8 cellular contexts compared by ENCODE assay signal in genomic region chr21:37971390-37971789, GRCh38. TPM values are rescaled to one million over a fixed set of nuclear protein-coding genes. Genes with fewer than 3 reads are reported as not detected.
"Had no signal": no experiment of that assay in that cellular context is flagged by ENCODE, and none has a peak within 500 bp of the region (broad histone marks: within the 10 kb centered on the region; RNA-seq: fewer than 3 reads in every experiment).

No MANE protein-coding gene starts in this region.

- FAIRE-seq: H1, H54, HTR-8/SVneo had no signal

- H2AFZ ChIP-seq: GM23338 had no signal

- ATAC-seq: GM23338 had no signal

- DNase-seq: H9, HCEC 1CT, KBM-7 had no signal

- H3K4me3 Mint-ChIP-seq: GM23338, H9 had no signal

- H3K9me3 Mint-ChIP-seq: GM23338, H9 had no signal

- H3K4me3 ChIP-seq: GM23338 had no signal

- H3K27ac Mint-ChIP-seq: GM23338, H9 had no signal

- H3K4me2 ChIP-seq: GM23338 had no signal

RNA-seq across cellular contexts. Expression of gene KCNJ6, which starts 55.1 kb away (rescaled TPM):
- total RNA-seq: HT-29 had no signal
